In the genomic region with DNA sequence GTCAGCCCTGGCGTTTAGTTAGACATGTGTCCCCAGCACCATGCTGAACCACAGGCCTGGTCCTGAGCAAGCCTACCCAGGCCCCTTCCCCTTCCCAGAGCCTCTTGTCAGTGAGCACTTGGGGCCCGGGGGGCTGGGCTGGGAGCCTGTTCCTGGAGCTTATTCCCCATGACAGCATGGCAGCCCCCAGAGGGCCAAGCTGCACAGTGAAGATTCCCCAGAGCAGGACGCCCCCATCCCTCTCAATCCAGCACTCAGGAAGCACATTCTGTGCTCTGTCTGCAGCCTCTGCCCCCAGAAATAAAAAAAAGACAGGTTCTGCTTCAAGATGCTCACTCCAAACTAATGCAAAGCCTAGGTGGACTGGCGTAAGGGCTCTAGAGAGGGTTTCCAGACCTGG, we compare ENCODE assay signal across 1 cellular context.
TF ChIP-seq lines count a peak whose summit lies in the region.

No MANE protein-coding gene starts in this region.

TF ChIP-seq in H1, 55 proteins besides CTCF, POLR2A, EP300 and RAD21:
- TF ChIP-seq CHD2 (IDR thresholded peaks at IDR 0.05; ENCODE audit: low read length) (no peak), SRF (IDR thresholded peaks at IDR 0.05; ENCODE audit: low read depth, low read length) (no peak), KDM4A (IDR thresholded peaks at IDR 0.05; ENCODE audit: low read depth, low read length, severe bottlenecking) (no peak), CBX8 (IDR thresholded peaks at IDR 0.05; ENCODE audit: borderline replicate concordance, low read depth, low read length) (no peak)
